8 cellular contexts compared by ENCODE assay signal in genomic region chr1:114462963-114463362, GRCh38.
"Had no signal": no experiment of that assay in that cellular context is flagged by ENCODE, and none has a peak within 500 bp of the region (broad histone marks: within the 10 kb centered on the region; RNA-seq: fewer than 3 reads in every experiment).

No MANE protein-coding gene starts in this region.

- FAIRE-seq: H1, H54, K562 had no signal

- DNase-seq: H9, HCEC 1CT, KG1 had no signal

- H3K4me2 ChIP-seq: GM23338 had no signal

- H2AFZ ChIP-seq: GM23338 had no signal

- ATAC-seq: GM23338, K562 had no signal

- H3K27ac ChIP-seq: HL-60 had no signal

- H3K4me3 ChIP-seq: GM23338, K562 had no signal
